Comparison of ENCODE assay signal across 17 cellular contexts in the genomic region with DNA sequence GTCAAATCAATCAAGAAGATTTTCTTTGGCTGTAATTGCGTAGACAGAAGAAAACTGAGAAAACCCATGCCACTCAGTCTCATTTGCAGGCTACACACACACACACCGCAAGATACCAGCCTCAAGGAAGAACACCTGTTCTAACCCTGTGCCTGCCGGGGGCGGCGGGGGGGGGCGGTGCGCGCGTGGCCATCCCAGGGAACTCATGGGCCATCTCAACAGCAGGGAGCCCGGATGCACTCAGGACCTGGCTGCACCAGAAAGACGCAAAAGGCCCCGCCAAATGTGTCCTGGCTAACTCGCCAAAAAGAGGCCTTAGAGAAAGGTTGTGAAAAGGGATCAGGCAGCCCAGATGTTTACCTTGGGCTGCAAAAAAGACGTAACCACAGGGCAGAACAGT. TPM values are rescaled to one million over a fixed set of nuclear protein-coding genes. Genes with fewer than 3 reads are reported as not detected.
DNase-seq lines count a peak whose midpoint lies in the region; ATAC-seq and TF ChIP-seq lines count a peak whose summit lies in the region.
"Had no signal": no experiment of that assay in that cellular context is flagged by ENCODE, and none has a peak within 500 bp of the region (broad histone marks: within the 10 kb centered on the region; RNA-seq: fewer than 3 reads in every experiment).

No MANE protein-coding gene starts in this region.

- no peaks in the 10 kb centered on the region for H3K36me3 ChIP-seq in GM06990 (ENCODE audit: control insufficient read depth, insufficient read depth, low read length)
- H3K36me3 ChIP-seq: ascending aorta had no signal

- H3K4me3 Mint-ChIP-seq in central memory CD8-positive, alpha-beta T cell, result peak overlapping the region; percentile 79
- peak overlapping the region; percentile 60 for H3K4me3 Mint-ChIP-seq in natural killer cell treated with Interleukin-12 subunit alpha and Interleukin-12 subunit beta and Interleukin-15 and Interleukin-18, amount 100 ng/mL, for 72 hours

- H3K4me1 Mint-ChIP-seq in central memory CD8-positive, alpha-beta T cell, result peaks cover 13% of the 10 kb centered on the region
- peaks cover 0 to 3% of the 10 kb centered on the region in 2 donors for H3K4me1 Mint-ChIP-seq in natural killer cell treated with Interleukin-12 subunit alpha and Interleukin-12 subunit beta and Interleukin-15 and Interleukin-18, amount 100 ng/mL, for 72 hours (ENCODE audit: low read depth in 2 of 2)

- no peak for ATAC-seq in central memory CD8-positive, alpha-beta T cell (replicated peaks; ENCODE audit: extremely low read depth, poor library complexity, severe bottlenecking)
- no peak for ATAC-seq in natural killer cell treated with Interleukin-12 subunit alpha and Interleukin-12 subunit beta and Interleukin-15 and Interleukin-18, amount 100 ng/mL, for 72 hours
- ATAC-seq in GM19395 (IDR thresholded peaks at IDR 0.05; ENCODE audit: unreplicated experiment) (no peak), SK-N-SH treated with all-trans-retinoic acid at 6 μM for 48 hours (no peak)

- H3K27ac Mint-ChIP-seq in central memory CD8-positive, alpha-beta T cell (ENCODE audit: low read depth), result no peak overlapping the region
- no peak overlapping the region for H3K27ac Mint-ChIP-seq in natural killer cell treated with Interleukin-12 subunit alpha and Interleukin-12 subunit beta and Interleukin-15 and Interleukin-18, amount 100 ng/mL, for 72 hours
- H3K27ac Mint-ChIP-seq: stimulated activated naive CD8-positive, alpha-beta T cell treated with anti-CD3 and anti-CD28 coated beads, Interleukin-15, Interleukin-2, amounts not matched to agents 100 ng/mL and 50 ng/mL, for 24 hours had no signal

- H3K4me3 ChIP-seq in GM06990 (replicated peaks; ENCODE audit: low read depth, low read length), result no peak overlapping the region

- DNase-seq in NCI-H748 (lab: John Stamatoyannopoulos, UW; ENCODE audit: unreplicated experiment) (peak; percentile 16), NCI-H748 treated with DMSO at 0.1 percent for 48 hours (lab: John Stamatoyannopoulos, UW) (no peak), GM06990 (ENCODE audit: extremely low read depth, insufficient read length) (peak; percentile 4)
- no peak for DNase-seq in central memory CD8-positive, alpha-beta T cell (ENCODE audit: low spot score in 2 of 2)
- DNase-seq in natural killer cell treated with Interleukin-12 subunit alpha and Interleukin-12 subunit beta and Interleukin-15 and Interleukin-18, amount 100 ng/mL, for 72 hours (ENCODE audit: low spot score), result no peak
- DNase-seq in activated CD4-positive, CD25-positive, alpha-beta regulatory T cell (lab: John Stamatoyannopoulos, UW), result no peak
- DNase-seq: activated CD4-positive, alpha-beta T cell treated with anti-CD3 and anti-CD28 coated beads for 1 hour; GOT3; hippocampal formation; KBM-7; NCI-H1436 treated with DMSO at 0.1 percent for 48 hours; NCI-H510A treated with DMSO at 0.1 percent for 48 hours had no signal

- TF ChIP-seq CTCF in GM06990 (IDR thresholded peaks at IDR 0.05; ENCODE audit: insufficient read depth, low read length, poor library complexity, severe bottlenecking), result no peak

- no peaks in the 10 kb centered on the region for H3K9me3 Mint-ChIP-seq in central memory CD8-positive, alpha-beta T cell
- H3K9me3 Mint-ChIP-seq in natural killer cell treated with Interleukin-12 subunit alpha and Interleukin-12 subunit beta and Interleukin-15 and Interleukin-18, amount 100 ng/mL, for 72 hours, result no peaks in the 10 kb centered on the region
- H3K9me3 Mint-ChIP-seq: stimulated activated naive CD8-positive, alpha-beta T cell treated with anti-CD3 and anti-CD28 coated beads, Interleukin-15, Interleukin-2, amounts not matched to agents 100 ng/mL and 50 ng/mL, for 24 hours had no signal

- H3K36me3 Mint-ChIP-seq in central memory CD8-positive, alpha-beta T cell (ENCODE audit: insufficient read depth), result peaks cover 3% of the 10 kb centered on the region
- no peaks in the 10 kb centered on the region for H3K36me3 Mint-ChIP-seq in natural killer cell treated with Interleukin-12 subunit alpha and Interleukin-12 subunit beta and Interleukin-15 and Interleukin-18, amount 100 ng/mL, for 72 hours

- no peaks in the 10 kb centered on the region; the same call in none of the 2 replicates for H3K27me3 ChIP-seq in GM06990 (replicated peaks; ENCODE audit: control insufficient read depth, insufficient read depth, low read length)
- H3K27me3 ChIP-seq: ascending aorta had no signal

- peaks cover 64% of the 10 kb centered on the region for H3K27me3 Mint-ChIP-seq in central memory CD8-positive, alpha-beta T cell
- peaks cover 36 to 45% of the 10 kb centered on the region in 2 donors for H3K27me3 Mint-ChIP-seq in natural killer cell treated with Interleukin-12 subunit alpha and Interleukin-12 subunit beta and Interleukin-15 and Interleukin-18, amount 100 ng/mL, for 72 hours

TF ChIP-seq in SK-N-SH treated with all-trans-retinoic acid at 6 μM for 48 hours, 23 proteins besides CTCF, POLR2A, EP300 and RAD21:
- no peak for TF ChIP-seq ZFP30 (CRISPR knock-in tag; IDR thresholded peaks at IDR 0.05)
- TF ChIP-seq, protein P1, sequence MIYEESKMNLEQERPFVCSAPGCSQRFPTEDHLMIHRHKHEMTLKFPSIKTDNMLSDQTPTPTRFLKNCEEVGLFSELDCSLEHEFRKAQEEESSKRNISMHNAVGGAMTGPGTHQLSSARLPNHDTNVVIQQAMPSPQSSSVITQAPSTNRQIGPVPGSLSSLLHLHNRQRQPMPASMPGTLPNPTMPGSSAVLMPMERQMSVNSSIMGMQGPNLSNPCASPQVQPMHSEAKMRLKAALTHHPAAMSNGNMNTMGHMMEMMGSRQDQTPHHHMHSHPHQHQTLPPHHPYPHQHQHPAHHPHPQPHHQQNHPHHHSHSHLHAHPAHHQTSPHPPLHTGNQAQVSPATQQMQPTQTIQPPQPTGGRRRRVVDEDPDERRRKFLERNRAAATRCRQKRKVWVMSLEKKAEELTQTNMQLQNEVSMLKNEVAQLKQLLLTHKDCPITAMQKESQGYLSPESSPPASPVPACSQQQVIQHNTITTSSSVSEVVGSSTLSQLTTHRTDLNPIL (CRISPR knock-in tag; IDR thresholded peaks at IDR 0.05; ENCODE audit: low read depth), result no peak

RNA-seq across cellular contexts. Expression of a gene that starts 2.1 kb away (rescaled TPM):
- total RNA-seq in natural killer cell treated with Interleukin-12 subunit alpha and Interleukin-12 subunit beta and Interleukin-15 and Interleukin-18, amount 100 ng/mL, for 72 hours, result under 1 TPM in 1 of 2 donors, not detected in 1; 0.05 TPM
- total RNA-seq: ascending aorta, dermis microvascular lymphatic vessel endothelial cell had no signal

Comparison
In these comparisons a context has a peak if more than half of its experiments do, and no peak if none do; other contexts are left out.
1. DNase-seq: peak in NCI-H748 (single experiment) and GM06990 (single experiment); none in NCI-H748 treated with DMSO at 0.1 percent for 48 hours (single experiment), central memory CD8-positive, alpha-beta T cell (0 of 2), natural killer cell treated with Interleukin-12 subunit alpha and Interleukin-12 subunit beta and Interleukin-15 and Interleukin-18, amount 100 ng/mL, for 72 hours (single experiment) and activated CD4-positive, CD25-positive, alpha-beta regulatory T cell (0 of 4).